1 cellular context compared by ENCODE assay signal in genomic region chr6:156701961-156702360, GRCh38.
TF ChIP-seq lines count a peak whose summit lies in the region.

No MANE protein-coding gene starts in this region.

TF ChIP-seq in GM12878, 131 proteins besides CTCF, POLR2A, EP300 and RAD21 (continued from another document):
- TF ChIP-seq ZNF592 (IDR thresholded peaks at IDR 0.05): no peak
